Comparison of ENCODE assay signal across 16 cellular contexts in the genomic region with DNA sequence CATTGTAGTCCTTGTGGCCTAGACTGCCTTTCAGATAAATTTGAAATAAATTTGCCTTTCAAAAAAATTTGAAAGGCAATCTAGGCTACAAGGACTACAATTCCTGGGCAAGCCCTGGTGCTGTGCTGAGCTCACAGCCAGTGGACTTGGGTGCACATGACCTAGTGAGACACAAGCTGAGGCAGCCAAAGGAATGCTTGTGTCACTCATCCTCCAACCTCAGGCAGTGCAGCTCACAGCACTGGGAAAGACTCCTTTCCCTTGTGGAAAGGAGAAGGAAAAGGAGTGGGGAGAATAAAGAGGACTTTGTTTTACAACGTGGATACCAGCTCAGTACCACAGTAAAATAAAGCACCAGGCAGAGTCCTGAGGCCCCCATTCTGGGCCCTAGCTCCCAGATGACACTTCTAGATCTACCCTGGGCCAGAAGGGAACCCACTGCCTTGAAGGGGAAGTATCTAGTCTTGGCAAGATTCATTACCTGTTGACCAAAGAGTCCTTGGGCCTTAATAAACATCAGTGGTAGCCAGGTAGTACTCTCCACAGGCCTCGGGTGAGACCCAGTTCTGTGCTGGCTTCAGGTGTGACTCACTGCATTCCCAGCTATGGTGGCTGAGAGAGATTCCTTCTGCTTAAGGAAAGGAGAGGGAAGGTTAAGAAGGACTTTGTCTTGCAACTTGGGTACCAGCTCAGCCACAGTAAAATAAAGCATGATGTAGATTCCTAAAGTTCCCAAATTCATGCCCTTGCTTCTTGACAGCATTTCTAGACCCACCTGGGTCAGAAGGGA.
"Had no signal": no experiment of that assay in that cellular context is flagged by ENCODE, and none has a peak within 500 bp of the region (broad histone marks: within the 10 kb centered on the region; RNA-seq: fewer than 3 reads in every experiment).

No MANE protein-coding gene starts in this region.

- ATAC-seq: activated T-cell treated with anti-CD3 and anti-CD28 coated beads, Interleukin-2, amount 50 U/mL, for 4 hours; left lobe of liver; mucosa of descending colon; natural killer cell; sciatic nerve; stimulated activated naive CD8-positive, alpha-beta T cell treated with anti-CD3 and anti-CD28 coated beads, Interleukin-15, Interleukin-2, amounts not matched to agents 100 U/mL and 50 U/mL, for 24 hours; upper lobe of right lung had no signal

- H3K4me3 ChIP-seq: coronary artery, mucosa of descending colon, upper lobe of right lung had no signal

- H3K27me3 ChIP-seq: upper lobe of right lung had no signal

- H3K27ac ChIP-seq: coronary artery, upper lobe of right lung, VCaP had no signal

- H3K9me3 ChIP-seq: mucosa of descending colon had no signal

- H3K36me3 ChIP-seq: upper lobe of right lung had no signal

- H3K4me1 ChIP-seq: upper lobe of right lung had no signal

- DNase-seq: activated CD4-positive, alpha-beta memory T cell treated with anti-CD3 and anti-CD28 coated beads for 36 hours; activated gamma-delta T cell; activated naive CD8-positive, alpha-beta T cell treated with anti-CD3 and anti-CD28 coated beads, Interleukin-2, amount 10 ng/mL, durations not matched to agents 7 days and 5 days; activated T-cell treated with anti-CD3 and anti-CD28 coated beads, Interleukin-2, amount 50 U/mL, for 4 hours; anterior cingulate cortex; effector CD4-positive, alpha-beta T cell; head of caudate nucleus; mucosa of descending colon; natural killer cell; nucleus accumbens; stimulated activated naive CD8-positive, alpha-beta T cell treated with anti-CD3 and anti-CD28 coated beads, Interleukin-15, Interleukin-2, amounts not matched to agents 100 U/mL and 50 U/mL, for 24 hours; upper lobe of right lung had no signal
